ENCODE assay signal across 1 cellular context in genomic region chr15:77497942-77498361, GRCh38.
TF ChIP-seq lines count a peak whose summit lies in the region.

No MANE protein-coding gene starts in this region.

TF ChIP-seq in H1, 55 proteins besides CTCF, POLR2A, EP300 and RAD21 (continued from another document):
- no peak for TF ChIP-seq YY1 (IDR thresholded peaks at IDR 0.05; ENCODE audit: low read depth, low read length)
- no peak for TF ChIP-seq SUZ12 (IDR thresholded peaks at IDR 0.05; ENCODE audit: low read length)
- no peak for TF ChIP-seq RXRA (IDR thresholded peaks at IDR 0.05; ENCODE audit: insufficient read depth, low read depth, low read length)
- TF ChIP-seq EZH2 (IDR thresholded peaks at IDR 0.05; ENCODE audit: low read depth, low read length, severe bottlenecking) = no peak
- TF ChIP-seq CHD1 (IDR thresholded peaks at IDR 0.05; ENCODE audit: low read depth, low read length) = no peak
- no peak for TF ChIP-seq FOSL1 (IDR thresholded peaks at IDR 0.05; ENCODE audit: insufficient read depth, low read depth, low read length)
- no peak for TF ChIP-seq ATF2 (IDR thresholded peaks at IDR 0.05; ENCODE audit: low read length)
- TF ChIP-seq MAX (IDR thresholded peaks at IDR 0.05) = no peak
- TF ChIP-seq JUND (IDR thresholded peaks at IDR 0.05; ENCODE audit: low read length) = no peak
